Comparison of ENCODE assay signal across 14 cellular contexts in the genomic region with DNA sequence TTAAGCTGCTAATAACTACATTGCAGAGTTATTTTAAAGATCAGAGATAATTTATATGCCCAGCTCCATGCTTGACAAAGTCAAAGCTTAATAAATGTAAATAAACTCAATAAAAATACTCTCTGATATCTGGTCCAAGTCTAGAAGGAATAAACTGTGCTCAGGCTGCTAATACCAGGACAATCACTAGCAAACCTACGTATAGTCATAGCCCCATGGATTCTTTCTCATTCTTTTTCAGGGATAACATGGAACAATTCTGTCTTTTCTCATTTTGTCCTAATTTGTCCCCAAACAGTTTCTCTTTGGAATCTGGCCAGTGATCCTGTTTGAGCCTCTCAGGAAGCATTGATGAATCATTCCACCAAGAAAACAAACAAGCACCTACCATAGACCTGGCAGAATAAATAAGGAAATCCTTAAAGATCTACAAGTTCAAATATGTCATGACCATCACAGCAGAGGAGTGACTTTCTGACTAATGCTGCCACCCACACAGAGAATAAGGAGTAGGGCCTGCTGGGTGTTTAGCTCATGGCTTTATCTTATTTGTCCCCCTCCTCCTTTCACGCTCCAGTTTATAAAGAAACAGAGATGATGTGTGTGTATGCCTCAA. TPM values are rescaled to one million over a fixed set of nuclear protein-coding genes. Genes with fewer than 3 reads are reported as not detected.
A peak's percentile ranks its signal among the peaks of the same experiment; 100 is the strongest.
DNase-seq lines count a peak whose midpoint lies in the region; ATAC-seq lines count a peak whose summit lies in the region.
"Had no signal": no experiment of that assay in that cellular context is flagged by ENCODE, and none has a peak within 500 bp of the region (broad histone marks: within the 10 kb centered on the region; RNA-seq: fewer than 3 reads in every experiment).

No MANE protein-coding gene starts in this region.

- no peak overlapping the region for H3K4me3 ChIP-seq in mesodermal cell (ENCODE audit: extremely low read depth, insufficient read depth, low read length, poor library complexity, severe bottlenecking)
- H3K4me3 ChIP-seq: BLaER1, gastroesophageal sphincter, left ventricle myocardium inferior had no signal

- H3K9me3 ChIP-seq in mesodermal cell (ENCODE audit: control insufficient read depth, low read length): no peaks in the 10 kb centered on the region
- H3K9me3 ChIP-seq: BLaER1, gastroesophageal sphincter, left ventricle myocardium inferior had no signal

- H3K27ac ChIP-seq in mesodermal cell (ENCODE audit: low read depth, low read length, severe bottlenecking): peak overlapping the region; percentile 38
- H3K27ac ChIP-seq: BLaER1, gastroesophageal sphincter, left ventricle myocardium inferior had no signal

- 77 to 92% methylated on average over 1 of the region's 2 CpGs for whole genome bisulfite sequencing in mesodermal cell (ENCODE audit: insufficient coverage in 2 of 2), 2 experiments

- no peak for ATAC-seq in HG03565 (IDR thresholded peaks at IDR 0.05; ENCODE audit: unreplicated experiment)
- ATAC-seq: activated T-helper 17 cell treated with anti-CD3 and anti-CD28 coated beads, Interleukin-2, amount 50 U/mL, for 72 hours; gastroesophageal sphincter had no signal

- H3K36me3 ChIP-seq in mesodermal cell (ENCODE audit: control insufficient read depth, insufficient read depth, low read length): no peaks in the 10 kb centered on the region

- DNase-seq in DMS53 (lab: John Stamatoyannopoulos, UW) (peak; percentile 89), M059J (ENCODE audit: low read depth) (peak; percentile 85), dermis blood vessel endothelial cell (peak; percentile 68), NCI-H82 (lab: John Stamatoyannopoulos, UW) (no peak), OCI-M2 (lab: John Stamatoyannopoulos, UW; ENCODE audit: unreplicated experiment) (no peak)
- DNase-seq in activated naive CD4-positive, alpha-beta T cell treated with Interleukin-2 at 50 U/mL for 16 hours: no peak
- DNase-seq: activated CD4-positive, alpha-beta T cell treated with anti-CD3 and anti-CD28 coated beads for 48 hours; left ventricle myocardium inferior; NCI-H2029 had no signal

- H3K4me1 ChIP-seq in mesodermal cell (ENCODE audit: control insufficient read depth, insufficient read depth, low read length, poor library complexity, severe bottlenecking): peaks cover 16% of the 10 kb centered on the region
- H3K4me1 ChIP-seq: BLaER1, gastroesophageal sphincter, left ventricle myocardium inferior had no signal

RNA-seq across cellular contexts. Expression of gene B3GNT6, which starts 14.1 kb away (rescaled TPM):
- total RNA-seq in M059J (2014; rRNA removed; shearing (Covaris generic)): not detected in 2 replicates
- not detected in 2 replicates for total RNA-seq in dermis blood vessel endothelial cell
- polyA plus RNA-seq in mesodermal cell (2013, experiment 1 of 2): not detected
- polyA plus RNA-seq in mesodermal cell (2013, experiment 2 of 2): not detected
- total RNA-seq: activated T-helper 17 cell treated with anti-CD3 and anti-CD28 coated beads, Interleukin-2, amount 50 U/mL, for 72 hours; left ventricle myocardium inferior had no signal

RNA-seq across cellular contexts. Expression of gene CAPN5, which starts 46.7 kb away (rescaled TPM):
- 13.1 and 17.2 TPM in 2 replicates for total RNA-seq in M059J (2014; rRNA removed; shearing (Covaris generic))
- 5.6 and 8.5 TPM in 2 replicates for total RNA-seq in dermis blood vessel endothelial cell
- 37.2 TPM for polyA plus RNA-seq in mesodermal cell (2013, experiment 1 of 2)
- polyA plus RNA-seq in mesodermal cell (2013, experiment 2 of 2): 32.1 TPM

Comparison
In these comparisons a context has a peak if more than half of its experiments do, and no peak if none do; other contexts are left out.
1. DNase-seq: peak in DMS53 (single experiment), M059J (single experiment) and dermis blood vessel endothelial cell (single experiment); none in NCI-H82 (single experiment), OCI-M2 (single experiment) and activated naive CD4-positive, alpha-beta T cell treated with Interleukin-2 at 50 U/mL for 16 hours (single experiment).